12 cellular contexts compared by ENCODE assay signal in the genomic region with DNA sequence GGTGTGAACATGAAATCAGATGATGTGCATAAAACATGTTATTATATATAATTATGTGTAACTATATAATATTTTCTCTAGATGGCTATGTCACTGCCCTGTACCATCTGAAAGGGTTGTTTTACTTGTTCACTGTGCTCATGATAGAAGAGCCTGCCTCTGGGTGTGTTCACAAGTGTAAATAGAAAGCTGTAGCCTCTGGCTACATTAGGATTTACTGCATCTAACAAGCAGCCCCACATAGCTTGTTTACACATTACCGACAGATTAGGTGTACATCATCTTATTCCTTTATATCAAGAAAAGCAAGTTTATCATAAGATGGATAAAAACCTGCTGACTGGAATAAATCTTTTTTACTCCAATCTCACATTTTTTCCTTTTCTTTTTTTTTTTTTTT. TPM values are rescaled to one million over a fixed set of nuclear protein-coding genes. Genes with fewer than 3 reads are reported as not detected.
DNase-seq lines count a peak whose midpoint lies in the region; TF ChIP-seq lines count a peak whose summit lies in the region.
"Had no signal": no experiment of that assay in that cellular context is flagged by ENCODE, and none has a peak within 500 bp of the region (broad histone marks: within the 10 kb centered on the region; RNA-seq: fewer than 3 reads in every experiment).

No MANE protein-coding gene starts in this region.

- H3K27ac Mint-ChIP-seq in CD4-positive, alpha-beta memory T cell, result peak overlapping the region in 5 of 7 donors; percentile 31 to 88 (median 77)

- no peak overlapping the region for H3K4me3 ChIP-seq in CD4-positive, alpha-beta memory T cell (ENCODE audit: low read length in 2 of 2)
- H3K4me3 ChIP-seq in esophagus muscularis mucosa, result no peak overlapping the region
- no peak overlapping the region for H3K4me3 ChIP-seq in skeletal muscle tissue (ENCODE audit: low read length in 3 of 3)

- intact Hi-C loops in CD4-positive, alpha-beta memory T cell (cut with micrococcal nuclease), result no loop called here
- intact Hi-C loops in esophagus muscularis mucosa (cut with DNase I), result no loop called here

- no peak for TF ChIP-seq POLR2A in esophagus muscularis mucosa (IDR thresholded peaks at IDR 0.05; ENCODE audit: low read depth)

- 100% methylated on average over 1 of the region's 1 CpG for WGBS in esophagus muscularis mucosa

- H3K4me1 Mint-ChIP-seq in CD4-positive, alpha-beta memory T cell, result peaks cover 16 to 35% (median 24%) of the 10 kb centered on the region in 4 donors

- no peaks in the 10 kb centered on the region for H3K9me3 Mint-ChIP-seq in CD4-positive, alpha-beta memory T cell
- H3K9me3 Mint-ChIP-seq: activated T-helper 1 cell treated with anti-CD3 and anti-CD28 coated beads, Interleukin-12 subunit alpha, Interleukin-12 subunit beta, Interleukin-2, Interleukin-4 antibody, amounts not matched to agents 30 ng/mL and 10 ng/mL and 1 ng/mL, durations not matched to agents 14 hours and 24 hours and 36 hours had no signal

- POLR2A ChIA-PET in CD4-positive, alpha-beta memory T cell (lab: Charles Lee; ENCODE audit: partially characterized antibody), result interaction anchor here (0.6 to 2.9 kb wide), 2 partner anchors 29 to 63 kb away, joined by 4 to 20 read pairs; no protein-coding TSS in a partner anchor

- no peak for TF ChIP-seq CTCF in esophagus muscularis mucosa (IDR thresholded peaks at IDR 0.05)

- no peaks in the 10 kb centered on the region for H3K9me3 ChIP-seq in CD4-positive, alpha-beta memory T cell (ENCODE audit: control insufficient read depth in 1 of 2, low read length in 2 of 2)
- H3K9me3 ChIP-seq in esophagus muscularis mucosa (no peaks in the 10 kb centered on the region), skeletal muscle tissue (ENCODE audit: control insufficient read depth in 3 of 3, low read length in 3 of 3) (no peaks in the 10 kb centered on the region)

- H3K36me3 Mint-ChIP-seq in CD4-positive, alpha-beta memory T cell, result no peaks in the 10 kb centered on the region

- H3K4me1 ChIP-seq in CD4-positive, alpha-beta memory T cell (ENCODE audit: insufficient read depth, low read length), result peaks cover 30% of the 10 kb centered on the region
- peaks cover 34 to 57% (median 50%) of the 10 kb centered on the region in 4 donors for H3K4me1 ChIP-seq in esophagus muscularis mucosa
- peaks cover 29 to 36% (median 32%) of the 10 kb centered on the region in 3 donors for H3K4me1 ChIP-seq in skeletal muscle tissue (ENCODE audit: control insufficient read depth in 3 of 3, insufficient read depth in 3 of 3, low read length in 3 of 3)

- H3K27me3 ChIP-seq in CD4-positive, alpha-beta memory T cell (ENCODE audit: insufficient read depth, low read length), result no peaks in the 10 kb centered on the region
- H3K27me3 ChIP-seq in esophagus muscularis mucosa, result no peaks in the 10 kb centered on the region
- H3K27me3 ChIP-seq in skeletal muscle tissue (ENCODE audit: control insufficient read depth in 3 of 3, insufficient read depth in 3 of 3, low read length in 3 of 3), result no peaks in the 10 kb centered on the region

- no peak for TF ChIP-seq EP300 in esophagus muscularis mucosa (IDR thresholded peaks at IDR 0.05)

- CTCF ChIA-PET in CD4-positive, alpha-beta memory T cell (lab: Charles Lee; ENCODE audit: partially characterized antibody), result interaction anchor here (1.0 to 3.1 kb wide), 3 partner anchors 15 to 45 kb away, joined by 3 to 20 read pairs (median 5); a partner anchor contains a TSS

- peak overlapping the region in 4 of 8 donors; percentile 46 to 93 (median 75) for H3K4me3 Mint-ChIP-seq in CD4-positive, alpha-beta memory T cell
- H3K4me3 Mint-ChIP-seq: activated T-helper 1 cell treated with anti-CD3 and anti-CD28 coated beads, Interleukin-12 subunit alpha, Interleukin-12 subunit beta, Interleukin-2, Interleukin-4 antibody, amounts not matched to agents 30 ng/mL and 10 ng/mL and 1 ng/mL, durations not matched to agents 14 hours and 24 hours and 36 hours had no signal

- no peaks in the 10 kb centered on the region for H3K27me3 Mint-ChIP-seq in CD4-positive, alpha-beta memory T cell

- H3K27ac ChIP-seq in CD4-positive, alpha-beta memory T cell (ENCODE audit: low read depth, low read length), result no peak overlapping the region
- H3K27ac ChIP-seq in esophagus muscularis mucosa (replicated peaks in 1 of 4) (peak overlapping the region; percentile 84 to 94 (median 92)), skeletal muscle tissue (ENCODE audit: low read depth, low read length) (peak overlapping the region; percentile 95)

- DNase-seq in CD4-positive, alpha-beta memory T cell, result no peak
- DNase-seq in NCI-H1417 treated with DMSO at 0.1 percent for 48 hours (lab: John Stamatoyannopoulos, UW) (peak; percentile 7), esophagus muscularis mucosa (ENCODE audit: extremely low spot score) (no peak), superior temporal gyrus (ENCODE audit: extremely low spot score) (no peak), ecto neural progenitor cell (ENCODE audit: low spot score) (no peak)
- no peak for DNase-seq in stimulated activated CD4-positive, alpha-beta T cell treated with anti-CD3 and anti-CD28 coated beads, Interleukin-4, amount 100 ng/mL, for 4 hours
- no peak for DNase-seq in stimulated activated CD4-positive, alpha-beta T cell treated with anti-CD3 and anti-CD28 coated beads, Interleukin-12 subunit alpha, Interleukin-12 subunit beta, amount 100 ng/mL, for 4 hours
- DNase-seq: NK-92 treated with Interleukin-12 subunit alpha and Interleukin-12 subunit beta, amount 100 ng/mL, for 24 hours; stimulated activated CD4-positive, alpha-beta T cell treated with anti-CD3 and anti-CD28 coated beads, Interleukin-4, amount 100 ng/mL, for 24 hours had no signal

- H3K9ac ChIP-seq in skeletal muscle tissue (ENCODE audit: low read depth in 1 of 3, low read length in 3 of 3), result peak overlapping the region in 1 of 3 donors; percentile 85

- H3K36me3 ChIP-seq in CD4-positive, alpha-beta memory T cell (ENCODE audit: insufficient read depth, low read length), result no peaks in the 10 kb centered on the region
- H3K36me3 ChIP-seq in esophagus muscularis mucosa (no peaks in the 10 kb centered on the region), skeletal muscle tissue (ENCODE audit: control insufficient read depth in 3 of 3, insufficient read depth in 3 of 3, low read length in 3 of 3) (no peaks in the 10 kb centered on the region)

RNA-seq across cellular contexts. Expression of a gene that starts 46.1 kb away (rescaled TPM):
- total RNA-seq in CD4-positive, alpha-beta memory T cell, result 10 to 100 TPM; 47.0 to 49.7 TPM
- 10 to 100 TPM; 22.9 to 31.9 TPM for polyA plus RNA-seq in CD4-positive, alpha-beta memory T cell
- total RNA-seq in esophagus muscularis mucosa (10 to 100 TPM; 45.2 to 64.0 (median 49.5) TPM), skeletal muscle tissue (69.4 TPM)

RNA-seq across cellular contexts. Expression of a gene that starts 48.2 kb away (rescaled TPM):
- total RNA-seq in CD4-positive, alpha-beta memory T cell, result not detected
- polyA plus RNA-seq in CD4-positive, alpha-beta memory T cell, result not detected
- total RNA-seq in esophagus muscularis mucosa, result 1 to 10 TPM in 1 of 4 donors, under 1 TPM in 3; 0.19 to 1.2 (median 0.42) TPM
- total RNA-seq in skeletal muscle tissue, result 0.52 TPM
- total RNA-seq: mononuclear cell had no signal
